ENCODE assay signal across 10 cellular contexts in the genomic region with DNA sequence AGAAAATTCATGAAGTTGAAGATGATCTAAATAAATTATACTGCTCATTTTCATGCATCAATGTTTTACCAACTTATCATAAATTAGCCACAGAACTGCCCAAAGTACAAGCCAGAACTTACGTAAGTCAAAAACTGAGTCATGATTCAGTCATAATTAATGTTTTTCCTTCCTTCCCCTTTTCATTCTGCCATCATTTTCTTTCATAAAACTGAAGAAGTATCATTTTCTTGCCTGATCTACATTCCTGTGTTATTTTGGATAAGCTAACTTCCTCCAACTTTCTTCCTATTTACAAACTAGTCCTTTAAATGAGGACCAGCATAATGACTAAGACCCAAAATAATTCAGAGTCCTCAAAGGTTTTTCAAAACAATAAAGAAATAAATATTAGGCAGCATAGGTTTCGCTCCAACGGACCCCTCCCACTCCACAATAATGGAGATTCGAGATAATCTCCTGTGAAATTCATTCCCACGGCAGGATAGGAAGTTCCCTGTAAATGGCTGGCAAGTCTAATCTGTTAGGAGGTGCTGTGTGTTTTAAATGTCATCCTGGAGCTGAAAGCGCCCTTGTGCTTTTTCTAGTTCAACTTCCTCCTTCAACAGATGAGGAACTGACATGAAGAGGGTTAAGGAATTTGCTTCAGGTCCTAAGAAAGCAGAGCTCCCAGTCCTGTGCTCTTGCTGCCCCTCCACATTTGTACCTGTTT.
DNase-seq lines count a peak whose midpoint lies in the region; ATAC-seq and TF ChIP-seq lines count a peak whose summit lies in the region.
"Had no signal": no experiment of that assay in that cellular context is flagged by ENCODE, and none has a peak within 500 bp of the region (broad histone marks: within the 10 kb centered on the region; RNA-seq: fewer than 3 reads in every experiment).

No MANE protein-coding gene starts in this region.

- WGBS in endodermal cell (ENCODE audit: insufficient coverage in 1 of 2, insufficient read length in 1 of 2), 2 experiments, result 77 to 88% methylated on average over 3 to 6 of the region's 6 CpGs

- TF ChIP-seq CTCF in OCI-LY7 (conservative IDR thresholded peaks at IDR 0.05; ENCODE audit: low read length) (no peak), endodermal cell (conservative IDR thresholded peaks at IDR 0.05) (no peak), mucosa of descending colon (IDR thresholded peaks at IDR 0.05) (no peak)

- intact Hi-C loops in OCI-LY7 (cut with micrococcal nuclease; ENCODE audit: unreplicated experiment) (no loop called here), mucosa of descending colon (cut with DNase I, micrococcal nuclease) (no loop called here)

- peak overlapping the region; percentile 83 for H2AFZ ChIP-seq in OCI-LY7 (ENCODE audit: low read length)

- H3K4me3 ChIP-seq in OCI-LY7 (ENCODE audit: low read depth, low read length, poor library complexity, severe bottlenecking) (no peak overlapping the region), endodermal cell (ENCODE audit: low read length) (no peak overlapping the region), mucosa of descending colon (no peak overlapping the region)

- CTCF ChIA-PET in OCI-LY7 (lab: Charles Lee; ENCODE audit: unreplicated experiment), result interaction anchor here (0.6 kb wide), 1 partner anchor 31 kb away, joined by 4 read pairs; no protein-coding TSS in a partner anchor

- POLR2A ChIA-PET in OCI-LY7 (lab: Charles Lee), result interaction anchor here (0.8 to 1.3 kb wide), 3 partner anchors 10 to 57 kb away, joined by 3 to 4 read pairs (median 3); no protein-coding TSS in a partner anchor

- H3K9ac ChIP-seq in endodermal cell (ENCODE audit: extremely low read depth, low read length, poor library complexity, severe bottlenecking), result no peak overlapping the region

- no peaks in the 10 kb centered on the region for H3K36me3 ChIP-seq in OCI-LY7 (ENCODE audit: insufficient read depth, low read length)
- no peaks in the 10 kb centered on the region for H3K36me3 ChIP-seq in endodermal cell (ENCODE audit: control insufficient read depth, insufficient read depth, low read length)
- H3K36me3 ChIP-seq in mucosa of descending colon (ENCODE audit: low read depth), result peaks cover 2% of the 10 kb centered on the region

- no peaks in the 10 kb centered on the region for H3K36me3 Mint-ChIP-seq in endodermal cell (ENCODE audit: low read depth)
- H3K36me3 Mint-ChIP-seq: natural killer cell treated with Interleukin-12 subunit alpha and Interleukin-12 subunit beta and Interleukin-15 and Interleukin-18, amount 100 ng/mL, for 72 hours had no signal

- peaks cover 5% of the 10 kb centered on the region for H3K4me1 ChIP-seq in OCI-LY7 (ENCODE audit: insufficient read depth, low read length, poor library complexity, severe bottlenecking)
- H3K4me1 ChIP-seq in endodermal cell (ENCODE audit: control insufficient read depth, insufficient read depth, low read length), result no peaks in the 10 kb centered on the region
- H3K4me1 ChIP-seq in mucosa of descending colon (ENCODE audit: low read depth), result no peaks in the 10 kb centered on the region

- H3K27me3 Mint-ChIP-seq in endodermal cell (ENCODE audit: insufficient read depth), result no peaks in the 10 kb centered on the region

- peaks cover 11% of the 10 kb centered on the region for H3K4me1 Mint-ChIP-seq in endodermal cell

- no peaks in the 10 kb centered on the region for H3K9me3 Mint-ChIP-seq in endodermal cell

- no peaks in the 10 kb centered on the region for H3K27me3 ChIP-seq in endodermal cell (ENCODE audit: control insufficient read depth, insufficient read depth, low read length, poor library complexity, severe bottlenecking)

- H3K79me2 ChIP-seq in OCI-LY7 (ENCODE audit: insufficient read depth, low read depth, low read length), result no peaks in the 10 kb centered on the region

- peak; percentile 38 for ATAC-seq in mucosa of descending colon
- no peak for ATAC-seq in GM19023 (IDR thresholded peaks at IDR 0.05; ENCODE audit: unreplicated experiment)
- ATAC-seq: natural killer cell treated with Interleukin-12 subunit alpha and Interleukin-12 subunit beta and Interleukin-15 and Interleukin-18, amount 100 ng/mL, for 72 hours had no signal

- H3K27ac Mint-ChIP-seq in endodermal cell, result no peak overlapping the region
- H3K27ac Mint-ChIP-seq: natural killer cell treated with Interleukin-12 subunit alpha and Interleukin-12 subunit beta and Interleukin-15 and Interleukin-18, amount 100 ng/mL, for 72 hours had no signal

- no peak overlapping the region for H3K27ac ChIP-seq in OCI-LY7 (ENCODE audit: low read depth, low read length, poor library complexity, severe bottlenecking)
- no peak overlapping the region for H3K27ac ChIP-seq in endodermal cell (ENCODE audit: low read depth, low read length)

- DNase-seq in Ammon's horn (ENCODE audit: low spot score), result peak; percentile 56
- DNase-seq in OCI-LY7 (ENCODE audit: low spot score), result peak; percentile 6
- peak; percentile 52 for DNase-seq in endodermal cell
- DNase-seq in mucosa of descending colon, result no peak
- no peak for DNase-seq in C1 segment of cervical spinal cord (lab: John Stamatoyannopoulos, UW)
- DNase-seq in stimulated activated CD8-positive, alpha-beta memory T cell treated with anti-CD3 and anti-CD28 coated beads, Interleukin-4, amount 100 ng/mL, for 48 hours, result no peak
- no peak for DNase-seq in activated CD4-positive, alpha-beta T cell treated with anti-CD3 and anti-CD28 coated beads for 4 hours
- DNase-seq: NCI-H510A treated with DMSO at 0.1 percent for 48 hours had no signal

- BruUV-seq in OCI-LY7 (replicated peaks; lab: Mats Ljungman, UMichigan), result no TSS peak

- H3K4me2 ChIP-seq in OCI-LY7 (ENCODE audit: low read length), result peak overlapping the region; percentile 18; the same call in 1 of the 2 replicates

- no peaks in the 10 kb centered on the region for H4K20me1 ChIP-seq in OCI-LY7 (ENCODE audit: insufficient read depth, low read length)

- H3K9me3 ChIP-seq in OCI-LY7 (ENCODE audit: low read length), result no peaks in the 10 kb centered on the region
- no peaks in the 10 kb centered on the region for H3K9me3 ChIP-seq in endodermal cell (ENCODE audit: control insufficient read depth, low read length)
- H3K9me3 ChIP-seq in mucosa of descending colon, result no peaks in the 10 kb centered on the region

- no peak overlapping the region for H3K4me3 Mint-ChIP-seq in endodermal cell
- H3K4me3 Mint-ChIP-seq: natural killer cell treated with Interleukin-12 subunit alpha and Interleukin-12 subunit beta and Interleukin-15 and Interleukin-18, amount 100 ng/mL, for 72 hours had no signal

- H3K9me2 ChIP-seq in OCI-LY7 (ENCODE audit: insufficient read depth, low read length), result no peaks in the 10 kb centered on the region

Comparison
In these comparisons a context has a peak if more than half of its experiments do, and no peak if none do; other contexts are left out.
1. DNase-seq: peak in Ammon's horn (single experiment), OCI-LY7 (single experiment) and endodermal cell (single experiment); none in mucosa of descending colon (0 of 3), C1 segment of cervical spinal cord (0 of 14), stimulated activated CD8-positive, alpha-beta memory T cell treated with anti-CD3 and anti-CD28 coated beads, Interleukin-4, amount 100 ng/mL, for 48 hours (single experiment) and activated CD4-positive, alpha-beta T cell treated with anti-CD3 and anti-CD28 coated beads for 4 hours (0 of 2).